11 cellular contexts compared by ENCODE assay signal in the genomic region with DNA sequence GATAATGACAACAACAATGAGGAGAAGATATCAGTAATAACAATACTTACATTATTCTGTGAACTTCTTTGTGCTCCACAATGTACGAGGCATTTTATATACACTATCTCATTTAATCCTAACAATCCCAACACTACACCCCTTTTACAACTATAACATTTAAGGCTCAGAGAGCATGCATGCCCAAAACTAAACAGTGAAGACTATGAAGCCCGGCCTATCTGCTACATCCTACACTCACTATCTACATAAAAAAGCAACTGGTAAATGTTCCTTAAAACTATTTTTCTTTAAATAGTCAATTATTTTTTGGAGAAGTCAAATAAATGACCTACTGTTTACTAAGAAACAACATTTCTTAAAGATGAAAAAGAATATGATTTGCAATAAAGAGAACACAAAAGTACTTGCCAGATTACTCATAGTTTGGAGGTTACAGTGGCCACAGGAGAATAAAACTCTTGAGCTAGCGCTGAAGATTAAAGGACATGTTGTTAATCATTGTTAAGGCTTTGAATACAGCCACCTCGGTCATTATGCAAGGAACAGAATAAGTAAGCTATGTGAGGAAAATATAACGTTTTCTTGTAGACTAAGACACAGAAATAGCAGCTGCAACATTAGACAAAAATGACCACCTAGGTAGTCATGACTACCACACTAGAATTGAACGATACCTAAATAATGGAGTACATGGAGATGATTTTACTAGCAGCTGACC. TPM values are rescaled to one million over a fixed set of nuclear protein-coding genes. Genes with fewer than 3 reads are reported as not detected.
A peak's percentile ranks its signal among the peaks of the same experiment; 100 is the strongest.
DNase-seq lines count a peak whose midpoint lies in the region; ATAC-seq and TF ChIP-seq lines count a peak whose summit lies in the region.
"Had no signal": no experiment of that assay in that cellular context is flagged by ENCODE, and none has a peak within 500 bp of the region (broad histone marks: within the 10 kb centered on the region; RNA-seq: fewer than 3 reads in every experiment).

No MANE protein-coding gene starts in this region.

- DNase-seq in astrocyte of the hippocampus (ENCODE audit: low read depth, low spot score): peak; percentile 63
- no peak for DNase-seq in OCI-M1 (lab: John Stamatoyannopoulos, UW)
- DNase-seq in KG1 (lab: John Stamatoyannopoulos, UW): no peak
- DNase-seq in naive thymus-derived CD4-positive, alpha-beta T cell: no peak
- DNase-seq: DMS53, left cardiac atrium had no signal

- H3K4me3 Mint-ChIP-seq in nephron: peak overlapping the region; percentile 14 to 67 (median 67)
- H3K4me3 Mint-ChIP-seq in naive thymus-derived CD4-positive, alpha-beta T cell: no peak overlapping the region

- H3K27me3 Mint-ChIP-seq in nephron (ENCODE audit: low read depth): no peaks in the 10 kb centered on the region
- H3K27me3 Mint-ChIP-seq in naive thymus-derived CD4-positive, alpha-beta T cell: peaks cover 0 to 25% (median 9%) of the 10 kb centered on the region in 5 donors

- H3K9me3 ChIP-seq in naive thymus-derived CD4-positive, alpha-beta T cell (ENCODE audit: control insufficient read depth in 2 of 3, low read length in 3 of 3): no peaks in the 10 kb centered on the region

- POLR2A ChIA-PET in naive thymus-derived CD4-positive, alpha-beta T cell (lab: Charles Lee): no interaction called here

- H3K4me3 ChIP-seq in naive thymus-derived CD4-positive, alpha-beta T cell (ENCODE audit: low read length): no peak overlapping the region
- H3K4me3 ChIP-seq: skin epidermis had no signal

- peaks cover 8% of the 10 kb centered on the region for H3K9me3 Mint-ChIP-seq in nephron
- peaks cover 0 to 3% (median 0%) of the 10 kb centered on the region in 11 donors for H3K9me3 Mint-ChIP-seq in naive thymus-derived CD4-positive, alpha-beta T cell

- H3K27ac ChIP-seq in naive thymus-derived CD4-positive, alpha-beta T cell (ENCODE audit: low read depth, low read length): no peak overlapping the region

- peaks cover 16% of the 10 kb centered on the region for H3K36me3 Mint-ChIP-seq in nephron (ENCODE audit: low read depth)
- no peaks in the 10 kb centered on the region for H3K36me3 Mint-ChIP-seq in naive thymus-derived CD4-positive, alpha-beta T cell

- peaks cover 11% of the 10 kb centered on the region for H3K4me1 Mint-ChIP-seq in nephron
- H3K4me1 Mint-ChIP-seq in naive thymus-derived CD4-positive, alpha-beta T cell: no peaks in the 10 kb centered on the region

- no peaks in the 10 kb centered on the region for H3K36me3 ChIP-seq in naive thymus-derived CD4-positive, alpha-beta T cell (ENCODE audit: control insufficient read depth in 2 of 3, insufficient read depth in 3 of 3, low read length in 3 of 3)

- CTCF ChIA-PET in naive thymus-derived CD4-positive, alpha-beta T cell (lab: Charles Lee): interaction anchor here (0.7 kb wide), 1 partner anchor 126 kb away, joined by 3 read pairs; no protein-coding TSS in a partner anchor

- intact Hi-C loops in naive thymus-derived CD4-positive, alpha-beta T cell (cut with micrococcal nuclease): no loop called here

- ATAC-seq in GM18870 (IDR thresholded peaks at IDR 0.05; ENCODE audit: unreplicated experiment) (peak; percentile 92), HG02798 (IDR thresholded peaks at IDR 0.05; ENCODE audit: poor library complexity, unreplicated experiment) (peak; percentile 81), HG03025 (IDR thresholded peaks at IDR 0.05; ENCODE audit: low FRiP score, unreplicated experiment) (no peak)
- ATAC-seq in naive thymus-derived CD4-positive, alpha-beta T cell: no peak

- H3K27ac Mint-ChIP-seq in nephron: peak overlapping the region; percentile 94 to 98 (median 94)
- H3K27ac Mint-ChIP-seq in naive thymus-derived CD4-positive, alpha-beta T cell: no peak overlapping the region

- no peaks in the 10 kb centered on the region for H3K4me1 ChIP-seq in naive thymus-derived CD4-positive, alpha-beta T cell (ENCODE audit: control insufficient read depth in 2 of 2, insufficient read depth in 2 of 2, low read length in 2 of 2)

- no peak for TF ChIP-seq CTCF in nephron (IDR thresholded peaks at IDR 0.05; ENCODE audit: unreplicated experiment in 3 of 3)

- no peaks in the 10 kb centered on the region for H3K27me3 ChIP-seq in naive thymus-derived CD4-positive, alpha-beta T cell (ENCODE audit: control insufficient read depth in 2 of 2, insufficient read depth in 2 of 2, low read length in 2 of 2)

RNA-seq across cellular contexts. Expression of gene EPS8, which starts 56.7 kb away (rescaled TPM):
- 1 to 10 TPM; 2.0 to 3.1 (median 2.7) TPM for total RNA-seq in naive thymus-derived CD4-positive, alpha-beta T cell
- 1 to 10 TPM; 1.9 to 2.5 TPM for polyA plus RNA-seq in naive thymus-derived CD4-positive, alpha-beta T cell

Comparison
In these comparisons a context has a peak if more than half of its experiments do, and no peak if none do; other contexts are left out.
1. ATAC-seq: peak in GM18870 (single experiment) and HG02798 (single experiment); none in HG03025 (single experiment) and naive thymus-derived CD4-positive, alpha-beta T cell (single experiment).
2. H3K27ac Mint-ChIP-seq: peak in nephron (3 of 3); none in naive thymus-derived CD4-positive, alpha-beta T cell (0 of 9).
3. H3K4me3 Mint-ChIP-seq: peak in nephron (3 of 3); none in naive thymus-derived CD4-positive, alpha-beta T cell (0 of 10).